In the genomic region with DNA sequence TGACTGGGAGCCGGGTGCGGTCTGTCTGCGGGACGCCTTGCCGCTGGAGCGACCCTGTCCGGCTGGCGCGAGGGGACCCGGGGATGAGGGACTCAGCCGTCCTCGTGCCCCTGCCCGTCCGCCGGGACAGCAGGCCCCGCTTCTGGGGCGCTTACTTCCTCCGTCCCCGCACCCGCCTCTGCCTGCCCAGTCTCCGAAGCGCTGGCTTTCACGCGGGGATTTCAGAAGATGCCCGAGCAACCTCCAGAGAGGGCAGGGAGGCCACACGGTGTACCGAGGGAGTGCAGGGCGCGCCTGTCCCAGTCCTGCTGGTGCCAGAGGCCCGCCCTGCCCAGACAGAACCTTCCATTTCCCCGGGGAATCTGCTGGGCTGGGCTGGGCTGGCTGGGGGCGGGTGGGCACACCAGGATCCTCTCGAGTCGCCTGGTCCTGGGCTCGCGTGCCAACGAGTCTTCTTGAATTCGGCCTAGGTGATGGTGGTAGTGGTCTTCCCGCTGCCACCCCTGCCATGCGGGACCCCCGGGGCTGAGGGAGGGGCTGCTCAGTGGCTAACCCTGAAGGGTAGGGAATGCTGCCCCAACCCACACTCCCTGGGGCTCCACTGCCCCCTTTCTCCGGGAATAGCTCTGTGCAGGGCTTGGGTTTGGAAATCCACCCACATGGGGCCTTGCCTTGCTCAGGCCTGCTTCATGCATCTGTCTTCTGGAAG, we compare ENCODE assay signal across 20 cellular contexts. TPM values are rescaled to one million over a fixed set of nuclear protein-coding genes. Genes with fewer than 3 reads are reported as not detected.
DNase-seq lines count a peak whose midpoint lies in the region; ATAC-seq and TF ChIP-seq lines count a peak whose summit lies in the region.
"Had no signal": no experiment of that assay in that cellular context is flagged by ENCODE, and none has a peak within 500 bp of the region (broad histone marks: within the 10 kb centered on the region; RNA-seq: fewer than 3 reads in every experiment).

No MANE protein-coding gene starts in this region.

- ATAC-seq in natural killer cell (no peak), T-cell (replicated peaks in 1 of 4) (no peak), HG02798 (IDR thresholded peaks at IDR 0.05; ENCODE audit: poor library complexity, unreplicated experiment) (no peak)
- no peak for ATAC-seq in natural killer cell treated with Interleukin-12 subunit alpha and Interleukin-12 subunit beta and Interleukin-15 and Interleukin-18, amount 100 ng/mL, for 72 hours
- ATAC-seq: activated T-cell treated with anti-CD3 and anti-CD28 coated beads, Interleukin-2, amount 50 U/mL, for 72 hours; T-helper 17 cell had no signal

- no peak overlapping the region for H4K8ac ChIP-seq in mesendoderm (ENCODE audit: low read depth, low read length)

- no peak overlapping the region for H3K27ac ChIP-seq in mesendoderm (ENCODE audit: low read depth, low read length)

- no peak overlapping the region for H3K23ac ChIP-seq in mesendoderm (ENCODE audit: low read length)

- H3K9ac ChIP-seq in mesendoderm (ENCODE audit: low read length) = no peak overlapping the region

- DNase-seq in natural killer cell = no peak
- DNase-seq in natural killer cell treated with Interleukin-12 subunit alpha and Interleukin-12 subunit beta and Interleukin-15 and Interleukin-18, amount 100 ng/mL, for 72 hours (ENCODE audit: low spot score) = no peak
- DNase-seq in T-cell = no peak
- DNase-seq in mesendoderm = no peak
- no peak for DNase-seq in mucosa of gallbladder (ENCODE audit: low spot score)
- DNase-seq in D341Med (ENCODE audit: low spot score) = no peak
- DNase-seq in progenitor cell of endocrine pancreas (ENCODE audit: low spot score, unreplicated experiment) = no peak
- DNase-seq: activated CD4-positive, alpha-beta T cell treated with anti-CD3 and anti-CD28 coated beads for 48 hours; activated naive CD4-positive, alpha-beta T cell treated with anti-CD3 and anti-CD28 coated beads for 36 hours; activated T-cell treated with anti-CD3 and anti-CD28 coated beads, Interleukin-2, amount 50 U/mL, for 72 hours; dermis blood vessel endothelial cell; NCI-H1436; NK-92 treated with Interleukin-12 subunit alpha and Interleukin-12 subunit beta, amount 100 ng/mL, for 24 hours; stimulated activated CD4-positive, alpha-beta T cell treated with anti-CD3 and anti-CD28 coated beads, Interleukin-4, amount 100 ng/mL, for 24 hours; stimulated activated naive CD4-positive, alpha-beta T cell treated with Interleukin-2 at 50 U/mL for 16 hours; T-helper 17 cell had no signal

- peak overlapping the region; percentile 42 for H3K56ac ChIP-seq in mesendoderm (ENCODE audit: low read length)

- H3K79me2 ChIP-seq in mesendoderm (ENCODE audit: control insufficient read depth, insufficient read depth, low read length) = no peaks in the 10 kb centered on the region

- H3K27me3 Mint-ChIP-seq in natural killer cell (ENCODE audit: low read depth in 2 of 2) (peaks cover 0 to 15% of the 10 kb centered on the region in 2 donors), T-cell (peaks cover 0 to 23% of the 10 kb centered on the region in 2 donors), progenitor cell of endocrine pancreas (peaks cover 3% of the 10 kb centered on the region)
- peaks cover 0 to 2% of the 10 kb centered on the region in 2 donors for H3K27me3 Mint-ChIP-seq in natural killer cell treated with Interleukin-12 subunit alpha and Interleukin-12 subunit beta and Interleukin-15 and Interleukin-18, amount 100 ng/mL, for 72 hours
- H3K27me3 Mint-ChIP-seq: T-helper 17 cell had no signal

- H3K36me3 ChIP-seq in mesendoderm (ENCODE audit: control insufficient read depth, insufficient read depth, low read length) = no peaks in the 10 kb centered on the region

- no peak overlapping the region for H3K4me3 ChIP-seq in mesendoderm (ENCODE audit: low read length)
- H3K4me3 ChIP-seq: lung had no signal

- no peak overlapping the region for H2BK120ac ChIP-seq in mesendoderm (ENCODE audit: low read depth, low read length)

- H3K9me3 Mint-ChIP-seq in natural killer cell (no peaks in the 10 kb centered on the region), T-cell (no peaks in the 10 kb centered on the region), progenitor cell of endocrine pancreas (ENCODE audit: low read depth) (no peaks in the 10 kb centered on the region)
- no peaks in the 10 kb centered on the region for H3K9me3 Mint-ChIP-seq in natural killer cell treated with Interleukin-12 subunit alpha and Interleukin-12 subunit beta and Interleukin-15 and Interleukin-18, amount 100 ng/mL, for 72 hours
- H3K9me3 Mint-ChIP-seq: activated naive CD4-positive, alpha-beta T cell treated with anti-CD3 and anti-CD28 coated beads for 36 hours; activated T-cell treated with anti-CD3 and anti-CD28 coated beads, Interleukin-2, amount 50 U/mL, for 72 hours had no signal

- POLR2A ChIA-PET in T-cell (lab: Charles Lee) = no interaction called here

- H3K4ac ChIP-seq in mesendoderm (ENCODE audit: low read depth, low read length) = no peak overlapping the region

- TF ChIP-seq CTCF in natural killer cell (IDR thresholded peaks at IDR 0.05) (no peak), progenitor cell of endocrine pancreas (IDR thresholded peaks at IDR 0.05; ENCODE audit: unreplicated experiment) (no peak)

- H3K4me1 Mint-ChIP-seq in natural killer cell (peaks cover 39 to 51% of the 10 kb centered on the region in 2 donors), T-cell (peaks cover 37 to 43% (median 40%) of the 10 kb centered on the region in 3 donors), progenitor cell of endocrine pancreas (ENCODE audit: low read depth) (no peaks in the 10 kb centered on the region)
- H3K4me1 Mint-ChIP-seq in natural killer cell treated with Interleukin-12 subunit alpha and Interleukin-12 subunit beta and Interleukin-15 and Interleukin-18, amount 100 ng/mL, for 72 hours (ENCODE audit: low read depth in 2 of 2) = peaks cover 38 to 39% of the 10 kb centered on the region in 2 donors

- H2AK5ac ChIP-seq in mesendoderm (ENCODE audit: low read length) = no peak overlapping the region

- H3K27ac Mint-ChIP-seq in natural killer cell (no peak overlapping the region), T-cell (no peak overlapping the region), progenitor cell of endocrine pancreas (no peak overlapping the region)
- no peak overlapping the region for H3K27ac Mint-ChIP-seq in natural killer cell treated with Interleukin-12 subunit alpha and Interleukin-12 subunit beta and Interleukin-15 and Interleukin-18, amount 100 ng/mL, for 72 hours
- H3K27ac Mint-ChIP-seq: activated naive CD4-positive, alpha-beta T cell treated with anti-CD3 and anti-CD28 coated beads for 36 hours; activated T-cell treated with anti-CD3 and anti-CD28 coated beads, Interleukin-2, amount 50 U/mL, for 72 hours; T-helper 17 cell had no signal

- H3K4me1 ChIP-seq in mesendoderm (ENCODE audit: control insufficient read depth, low read depth, low read length) = no peaks in the 10 kb centered on the region

- no peak overlapping the region for H4K5ac ChIP-seq in mesendoderm (ENCODE audit: low read length)

- H3K18ac ChIP-seq in mesendoderm (ENCODE audit: low read length) = peak overlapping the region; percentile 2

- WGBS in mesendoderm (ENCODE audit: extremely low coverage, insufficient coverage, low lambda C conversion rate) = no CpG with 5 or more reads among the region's 42 CpGs

- H2BK5ac ChIP-seq in mesendoderm (ENCODE audit: low read length) = no peak overlapping the region

- H3K4me3 Mint-ChIP-seq in natural killer cell = peak overlapping the region; percentile 47
- no peak overlapping the region for H3K4me3 Mint-ChIP-seq in natural killer cell treated with Interleukin-12 subunit alpha and Interleukin-12 subunit beta and Interleukin-15 and Interleukin-18, amount 100 ng/mL, for 72 hours
- peak overlapping the region in 2 of 3 donors; percentile 31 to 38 for H3K4me3 Mint-ChIP-seq in T-cell
- H3K4me3 Mint-ChIP-seq in progenitor cell of endocrine pancreas (ENCODE audit: low read depth) = no peak overlapping the region
- H3K4me3 Mint-ChIP-seq: activated naive CD4-positive, alpha-beta T cell treated with anti-CD3 and anti-CD28 coated beads for 36 hours; T-helper 17 cell had no signal

- no peaks in the 10 kb centered on the region for H3K79me1 ChIP-seq in mesendoderm (ENCODE audit: low read length)

- CTCF ChIA-PET in T-cell (lab: Charles Lee) = no interaction called here

- no peak overlapping the region for H2BK15ac ChIP-seq in mesendoderm (replicated peaks; ENCODE audit: low read depth)

- H3K36me3 Mint-ChIP-seq in natural killer cell (no peaks in the 10 kb centered on the region), T-cell (no peaks in the 10 kb centered on the region), progenitor cell of endocrine pancreas (ENCODE audit: insufficient read depth) (no peaks in the 10 kb centered on the region)
- H3K36me3 Mint-ChIP-seq in natural killer cell treated with Interleukin-12 subunit alpha and Interleukin-12 subunit beta and Interleukin-15 and Interleukin-18, amount 100 ng/mL, for 72 hours = peaks cover 4% of the 10 kb centered on the region

- intact Hi-C loops in natural killer cell (cut with micrococcal nuclease) = no loop called here

- no peaks in the 10 kb centered on the region for H3K27me3 ChIP-seq in mesendoderm (ENCODE audit: insufficient read depth, low read length, poor library complexity)

- no peak overlapping the region for H3K4me2 ChIP-seq in mesendoderm (ENCODE audit: low read length)

RNA-seq across cellular contexts. Expression of gene TRPM2, which starts 2.5 kb away (rescaled TPM):
- total RNA-seq in natural killer cell = 10 to 100 TPM; 21.7 to 70.5 (median 25.2) TPM
- 10 to 100 TPM; 14.7 to 15.8 TPM for total RNA-seq in natural killer cell treated with Interleukin-12 subunit alpha and Interleukin-12 subunit beta and Interleukin-15 and Interleukin-18, amount 100 ng/mL, for 72 hours
- 1 to 10 TPM; 1.2 to 8.6 (median 3.6) TPM for total RNA-seq in T-cell
- polyA plus RNA-seq in mesendoderm (2013, experiment 1 of 2) = 0.66 TPM
- polyA plus RNA-seq in mesendoderm (2013, experiment 2 of 2) = 0.87 TPM
- total RNA-seq in mucosa of gallbladder = 13.8 TPM
- total RNA-seq in progenitor cell of endocrine pancreas = 0.16 and 0.17 TPM in 2 replicates
- total RNA-seq: fibroblast of lung had no signal
- polyA plus RNA-seq: AG04450, fibroblast of lung had no signal

RNA-seq across cellular contexts. Expression of gene CFAP410, which starts 11.7 kb away (rescaled TPM):
- 10 to 100 TPM; 43.6 to 47.4 (median 46.7) TPM for total RNA-seq in natural killer cell
- total RNA-seq in natural killer cell treated with Interleukin-12 subunit alpha and Interleukin-12 subunit beta and Interleukin-15 and Interleukin-18, amount 100 ng/mL, for 72 hours = 10 to 100 TPM; 19.6 to 28.4 TPM
- total RNA-seq in T-cell = 10 to 100 TPM; 58.8 to 72.1 (median 60.8) TPM
- 10.7 TPM for polyA plus RNA-seq in mesendoderm (2013, experiment 1 of 2)
- 10.9 TPM for polyA plus RNA-seq in mesendoderm (2013, experiment 2 of 2)
- 24.7 TPM for total RNA-seq in mucosa of gallbladder
- total RNA-seq in progenitor cell of endocrine pancreas = 32.4 and 32.5 TPM in 2 replicates

RNA-seq across cellular contexts. Expression of gene PFKL, which starts 51.1 kb away (rescaled TPM):
- total RNA-seq in natural killer cell = 10 to 100 TPM; 89.7 to 91.3 (median 89.9) TPM
- 100 to 1,000 TPM; 134 to 139 TPM for total RNA-seq in natural killer cell treated with Interleukin-12 subunit alpha and Interleukin-12 subunit beta and Interleukin-15 and Interleukin-18, amount 100 ng/mL, for 72 hours
- total RNA-seq in T-cell = 100 to 1,000 TPM; 125 to 200 (median 162) TPM
- 41.1 TPM for polyA plus RNA-seq in mesendoderm (2013, experiment 1 of 2)
- 42.3 TPM for polyA plus RNA-seq in mesendoderm (2013, experiment 2 of 2)
- 319 TPM for total RNA-seq in mucosa of gallbladder
- 120 and 132 TPM in 2 replicates for total RNA-seq in progenitor cell of endocrine pancreas

Comparison
In these comparisons a context has a peak if more than half of its experiments do, and no peak if none do; other contexts are left out.
1. H3K4me3 Mint-ChIP-seq: peak in natural killer cell (single experiment) and T-cell (2 of 3); none in natural killer cell treated with Interleukin-12 subunit alpha and Interleukin-12 subunit beta and Interleukin-15 and Interleukin-18, amount 100 ng/mL, for 72 hours (single experiment) and progenitor cell of endocrine pancreas (single experiment).